In genomic region chr19:49666120-49666444, GRCh38 we compare ENCODE assay signal across 8 cellular contexts. TPM values are rescaled to one million over a fixed set of nuclear protein-coding genes. Genes with fewer than 3 reads are reported as not detected.
DNase-seq lines count a peak whose midpoint lies in the region; ATAC-seq and TF ChIP-seq lines count a peak whose summit lies in the region.

No MANE protein-coding gene starts in this region.

- ATAC-seq in activated B cell treated with CpG ODN at 0.5 μM for 24 hours (ENCODE audit: low read depth) (no peak), HG03469 (IDR thresholded peaks at IDR 0.05; ENCODE audit: unreplicated experiment) (no peak)

- H3K4me3 ChIP-seq in iPS-15b (ENCODE audit: low read depth, low read length): peak overlapping the region; percentile 99
- peak overlapping the region; percentile 69 to 88 (median 82) for H3K4me3 ChIP-seq in stomach

- TF ChIP-seq EP300 in stomach (IDR thresholded peaks at IDR 0.05): no peak

- peak overlapping the region; percentile 15 to 96 (median 92) for H3K27ac ChIP-seq in stomach

- H3K4me1 Mint-ChIP-seq in activated B cell treated with CpG ODN at 0.5 μM for 24 hours: peaks cover 40% of the 10 kb centered on the region

- H3K9ac ChIP-seq in iPS-15b (ENCODE audit: low read depth, low read length): peak overlapping the region; percentile 91

- H3K9me3 Mint-ChIP-seq in activated B cell treated with CpG ODN at 0.5 μM for 24 hours: no peaks in the 10 kb centered on the region

- 0 to 10% (median 1%) methylated on average over 8 to 9 of the region's 9 CpGs for WGBS in stomach, 5 donors

- TF ChIP-seq CTCF in activated B cell treated with CpG ODN at 0.5 μM for 24 hours (IDR thresholded peaks at IDR 0.05) (no peak), stomach (IDR thresholded peaks at IDR 0.05) (no peak)

- CTCF ChIA-PET in activated B cell treated with CpG ODN at 0.5 μM for 24 hours (lab: Charles Lee): interaction anchor here (1.5 to 2.5 kb wide), 2 partner anchors 13 to 15 kb away, joined by 4 to 7 read pairs; no protein-coding TSS in a partner anchor

- H3K27me3 Mint-ChIP-seq in activated B cell treated with CpG ODN at 0.5 μM for 24 hours: no peaks in the 10 kb centered on the region

- DNase-seq in NCI-H524 (lab: John Stamatoyannopoulos, UW) (peak; percentile 37 to 75), NCI-H524 treated with DMSO at 0.1 percent for 48 hours (lab: John Stamatoyannopoulos, UW) (no peak), activated B cell treated with CpG ODN at 0.5 μM for 24 hours (no peak), stomach (no peak), T1000 (lab: John Stamatoyannopoulos, UW) (no peak), T-helper 9 cell (no peak)

- H3K36me3 Mint-ChIP-seq in activated B cell treated with CpG ODN at 0.5 μM for 24 hours (ENCODE audit: low read depth): peaks cover 42% of the 10 kb centered on the region

- H3K36me3 ChIP-seq in iPS-15b (ENCODE audit: control insufficient read depth, insufficient read depth, low read length): peaks cover 36% of the 10 kb centered on the region
- peaks cover 20 to 48% (median 37%) of the 10 kb centered on the region in 4 donors for H3K36me3 ChIP-seq in stomach

- intact Hi-C loops in activated B cell treated with CpG ODN at 0.5 μM for 24 hours (cut with micrococcal nuclease): no loop called here
- intact Hi-C loops in stomach (cut with DNase I; ENCODE audit: low total_unique reads): no loop called here

- POLR2A ChIA-PET in activated B cell treated with CpG ODN at 0.5 μM for 24 hours (lab: Charles Lee): interaction anchor here (0.5 to 7.4 kb wide), 7 partner anchors 10 to 1865 kb away, joined by 3 to 88 read pairs (median 12); partner anchors contain the start of genes PRMT1, PRR12, RRAS and SCAF1

- H3K9me3 ChIP-seq in iPS-15b (ENCODE audit: control insufficient read depth, insufficient read depth, low read length) (no peaks in the 10 kb centered on the region), stomach (no peaks in the 10 kb centered on the region)

- H3K4me1 ChIP-seq in iPS-15b (ENCODE audit: control insufficient read depth, insufficient read depth, low read length) (no peaks in the 10 kb centered on the region), stomach (peaks cover 22 to 36% (median 31%) of the 10 kb centered on the region in 4 donors)

- peak overlapping the region; percentile 95 for H3K27ac Mint-ChIP-seq in activated B cell treated with CpG ODN at 0.5 μM for 24 hours

- peak overlapping the region; percentile 98 for H3K4me3 Mint-ChIP-seq in activated B cell treated with CpG ODN at 0.5 μM for 24 hours

- TF ChIP-seq POLR2A in stomach (IDR thresholded peaks at IDR 0.05): no peak

- H3K27me3 ChIP-seq in iPS-15b (ENCODE audit: control insufficient read depth, insufficient read depth, low read length) (no peaks in the 10 kb centered on the region), stomach (no peaks in the 10 kb centered on the region)

RNA-seq across cellular contexts. Expression of gene BCL2L12, which starts 0.3 kb away (rescaled TPM):
- total RNA-seq in activated B cell treated with CpG ODN at 0.5 μM for 24 hours: 30.7 and 39.1 TPM in 2 replicates
- 10 to 100 TPM in 1 of 5 donors, 1 to 10 TPM in 4; 2.3 to 10.7 (median 7.5) TPM for total RNA-seq in stomach
- 10 to 100 TPM; 12.8 to 23.3 (median 22.4) TPM for polyA plus RNA-seq in stomach

RNA-seq across cellular contexts. Expression of gene IRF3, which starts 0.4 kb away (rescaled TPM):
- total RNA-seq in activated B cell treated with CpG ODN at 0.5 μM for 24 hours: 145 and 171 TPM in 2 replicates
- total RNA-seq in stomach: 100 to 1,000 TPM in 4 of 5 donors, 10 to 100 TPM in 1; 28.3 to 380 (median 104) TPM
- polyA plus RNA-seq in stomach: 100 to 1,000 TPM; 104 to 148 (median 114) TPM

RNA-seq across cellular contexts. Expression of gene PRMT1, which starts 11.0 kb away (rescaled TPM):
- total RNA-seq in activated B cell treated with CpG ODN at 0.5 μM for 24 hours (372 and 376 TPM in 2 replicates), stomach (100 to 1,000 TPM in 3 of 5 donors, 10 to 100 TPM in 2; 53.3 to 131 (median 104) TPM)
- polyA plus RNA-seq in stomach: 100 to 1,000 TPM; 102 to 111 (median 111) TPM

RNA-seq across cellular contexts. Expression of gene ADM5, which starts 23.3 kb away (rescaled TPM):
- total RNA-seq in activated B cell treated with CpG ODN at 0.5 μM for 24 hours: 6.8 and 9.5 TPM in 2 replicates
- 1 to 10 TPM in 2 of 5 donors, not detected in 3; 1.1 to 1.7 TPM for total RNA-seq in stomach
- 1 to 10 TPM in 1 of 3 donors, under 1 TPM in 2; 0.61 to 2.5 (median 1.00) TPM for polyA plus RNA-seq in stomach

RNA-seq across cellular contexts. Expression of gene SCAF1, which starts 24.1 kb away (rescaled TPM):
- total RNA-seq in activated B cell treated with CpG ODN at 0.5 μM for 24 hours: 58.7 and 61.0 TPM in 2 replicates
- 10 to 100 TPM in 4 of 5 donors, 1 to 10 TPM in 1; 8.3 to 41.7 (median 19.8) TPM for total RNA-seq in stomach
- polyA plus RNA-seq in stomach: 10 to 100 TPM in 2 of 3 donors, 1 to 10 TPM in 1; 8.9 to 19.7 (median 12.1) TPM

Comparison
In these comparisons a context has a peak if more than half of its experiments do, and no peak if none do; other contexts are left out.
1. DNase-seq: peak in NCI-H524 (2 of 2); none in NCI-H524 treated with DMSO at 0.1 percent for 48 hours (single experiment), activated B cell treated with CpG ODN at 0.5 μM for 24 hours (single experiment), stomach (single experiment), T1000 (single experiment) and T-helper 9 cell (single experiment).